Comparison of ENCODE assay signal across 8 cellular contexts in the genomic region with DNA sequence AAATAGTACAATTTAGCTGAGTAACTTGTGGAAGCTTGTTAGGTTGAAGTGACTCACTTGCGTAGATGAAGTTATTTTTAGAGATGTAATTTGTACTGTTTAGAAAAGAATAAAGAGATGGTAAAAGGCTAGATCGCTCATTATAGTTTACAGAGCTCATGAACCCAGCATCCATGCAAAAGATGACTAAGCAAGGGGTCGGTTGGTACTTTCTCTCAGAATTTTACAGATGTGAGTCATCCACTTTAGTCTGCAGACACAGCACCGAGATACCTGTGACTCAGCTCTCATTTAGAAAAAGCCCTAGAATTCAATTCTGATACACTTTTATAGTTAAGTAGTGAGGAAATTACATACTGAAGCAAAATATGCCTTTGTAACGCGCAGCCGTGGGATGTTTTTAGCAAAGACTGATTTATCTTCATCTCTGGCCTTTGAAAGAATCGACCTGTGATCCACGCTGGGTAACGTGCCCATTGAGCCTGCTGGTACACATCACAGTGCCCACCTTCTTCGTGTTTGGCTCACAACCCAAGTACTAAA.
DNase-seq lines count a peak whose midpoint lies in the region; ATAC-seq, FAIRE-seq and TF ChIP-seq lines count a peak whose summit lies in the region.

No MANE protein-coding gene starts in this region.

- ATAC-seq in GM21717 (IDR thresholded peaks at IDR 0.05; ENCODE audit: unreplicated experiment) (peak; percentile 70), HG02678 (IDR thresholded peaks at IDR 0.05; ENCODE audit: unreplicated experiment) (no peak)

- FAIRE-seq in RCC 7860 (lab: Jason Lieb, UNC) = peak; percentile 98

- no peak overlapping the region for H3K4me3 Mint-ChIP-seq in progenitor cell of endocrine pancreas (ENCODE audit: low read depth)

- H3K4me1 Mint-ChIP-seq in progenitor cell of endocrine pancreas (ENCODE audit: low read depth) = peaks cover 26% of the 10 kb centered on the region

- no peak for TF ChIP-seq CTCF in progenitor cell of endocrine pancreas (IDR thresholded peaks at IDR 0.05; ENCODE audit: unreplicated experiment)

- H3K9me3 Mint-ChIP-seq in progenitor cell of endocrine pancreas (ENCODE audit: low read depth) = no peaks in the 10 kb centered on the region

- peaks cover 3% of the 10 kb centered on the region for H3K27me3 Mint-ChIP-seq in progenitor cell of endocrine pancreas

- peaks cover 3% of the 10 kb centered on the region for H3K36me3 Mint-ChIP-seq in progenitor cell of endocrine pancreas (ENCODE audit: insufficient read depth)

- in situ Hi-C loops in Caki2 (cut with HindIII; ENCODE audit: low pct_unique_long_range_greater_than_20kb, low sequenced_read_pairs) = no loop called here

- DNase-seq in Caki2 (ENCODE audit: low read depth) (peak; percentile 97), RCC 7860 (ENCODE audit: low spot score) (peak; percentile 99), dermis microvascular lymphatic vessel endothelial cell (ENCODE audit: low read depth in 2 of 2) (peak; percentile 16 to 95), progenitor cell of endocrine pancreas (ENCODE audit: low spot score, unreplicated experiment) (no peak), NCI-H82 treated with DMSO at 0.1 percent for 48 hours (lab: John Stamatoyannopoulos, UW; ENCODE audit: unreplicated experiment) (no peak), NCI-H1092 (lab: John Stamatoyannopoulos, UW) (no peak)

- H3K27ac Mint-ChIP-seq in progenitor cell of endocrine pancreas = peak overlapping the region; percentile 16

Comparison
In these comparisons a context has a peak if more than half of its experiments do, and no peak if none do; other contexts are left out.
1. DNase-seq: peak in Caki2 (single experiment), RCC 7860 (single experiment) and dermis microvascular lymphatic vessel endothelial cell (2 of 2); none in progenitor cell of endocrine pancreas (single experiment), NCI-H82 treated with DMSO at 0.1 percent for 48 hours (single experiment) and NCI-H1092 (single experiment).